Comparison of ENCODE assay signal across 1 cellular context in the genomic region with DNA sequence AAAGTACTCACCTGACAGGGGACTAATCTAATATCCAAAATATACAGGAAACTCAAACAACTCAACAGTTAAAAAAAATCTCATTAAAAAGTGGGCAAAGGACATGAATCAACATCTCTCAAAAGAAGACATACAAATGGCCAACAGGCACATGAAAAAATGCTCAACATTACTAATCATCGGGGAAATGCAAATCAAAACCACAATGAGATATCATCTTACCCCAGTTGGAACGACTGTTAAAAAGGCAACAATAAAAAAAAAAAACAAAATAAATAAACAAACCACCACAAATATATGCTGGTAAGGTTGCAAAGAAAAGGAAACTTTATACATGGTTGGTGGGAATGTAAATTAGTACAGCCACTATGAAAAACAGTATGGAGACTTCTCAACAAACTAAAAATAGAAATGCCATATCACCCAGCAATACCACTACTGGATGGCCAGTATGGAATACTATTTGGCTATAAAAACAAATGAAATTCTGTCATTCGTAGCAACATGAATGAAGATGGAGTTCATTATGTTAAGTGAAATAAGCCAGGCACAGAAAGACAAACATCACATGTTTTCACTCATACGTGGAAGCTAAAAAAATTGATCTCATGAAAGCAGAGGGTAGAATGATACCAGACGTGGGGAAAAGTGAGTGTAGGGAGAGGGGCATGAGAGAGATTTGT.
TF ChIP-seq lines count a peak whose summit lies in the region.

No MANE protein-coding gene starts in this region.

TF ChIP-seq in HEK293, 187 proteins besides CTCF, POLR2A, EP300 and RAD21 (continued from another document):
- TF ChIP-seq ZNF10 (tag by site-specific recombination; IDR thresholded peaks at IDR 0.05) (no peak), ZBTB17 (tag by site-specific recombination; IDR thresholded peaks at IDR 0.05) (peak; percentile 24; the same call in 1 of the 2 replicates), BCL6B (tag by site-specific recombination; IDR thresholded peaks at IDR 0.05) (no peak), ZNF433 (tag by site-specific recombination; IDR thresholded peaks at IDR 0.05; ENCODE audit: low read depth) (no peak), ZNF843 (tag by site-specific recombination; IDR thresholded peaks at IDR 0.05) (peak; percentile 52; the same call in 1 of the 2 replicates), ZNF350 (tag by site-specific recombination; IDR thresholded peaks at IDR 0.05) (no peak), ZNF2 (tag by site-specific recombination; IDR thresholded peaks at IDR 0.05) (no peak), REPIN1 (tag by site-specific recombination; IDR thresholded peaks at IDR 0.05; ENCODE audit: low read depth) (no peak), ZNF391 (tag by site-specific recombination; IDR thresholded peaks at IDR 0.05; ENCODE audit: borderline replicate concordance, low read depth) (no peak), PRDM2 (tag by site-specific recombination; IDR thresholded peaks at IDR 0.05; ENCODE audit: borderline replicate concordance) (no peak), FEZF1 (tag by site-specific recombination; IDR thresholded peaks at IDR 0.05) (peak; percentile 94), BCL11A (tag by site-specific recombination; IDR thresholded peaks at IDR 0.05; ENCODE audit: low read depth) (peak; percentile 81), ZNF623 (tag by site-specific recombination; IDR thresholded peaks at IDR 0.05) (no peak), ZNF335 (tag by site-specific recombination; conservative IDR thresholded peaks at IDR 0.05) (peak; percentile 33), ZNF221 (tag by site-specific recombination; IDR thresholded peaks at IDR 0.05; ENCODE audit: borderline replicate concordance) (no peak)
- TF ChIP-seq, protein P1, sequence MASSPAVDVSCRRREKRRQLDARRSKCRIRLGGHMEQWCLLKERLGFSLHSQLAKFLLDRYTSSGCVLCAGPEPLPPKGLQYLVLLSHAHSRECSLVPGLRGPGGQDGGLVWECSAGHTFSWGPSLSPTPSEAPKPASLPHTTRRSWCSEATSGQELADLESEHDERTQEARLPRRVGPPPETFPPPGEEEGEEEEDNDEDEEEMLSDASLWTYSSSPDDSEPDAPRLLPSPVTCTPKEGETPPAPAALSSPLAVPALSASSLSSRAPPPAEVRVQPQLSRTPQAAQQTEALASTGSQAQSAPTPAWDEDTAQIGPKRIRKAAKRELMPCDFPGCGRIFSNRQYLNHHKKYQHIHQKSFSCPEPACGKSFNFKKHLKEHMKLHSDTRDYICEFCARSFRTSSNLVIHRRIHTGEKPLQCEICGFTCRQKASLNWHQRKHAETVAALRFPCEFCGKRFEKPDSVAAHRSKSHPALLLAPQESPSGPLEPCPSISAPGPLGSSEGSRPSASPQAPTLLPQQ (tag by site-specific recombination; IDR thresholded peaks at IDR 0.05): peak; percentile 45; the same call in 1 of the 2 replicates
- TF ChIP-seq, protein P2, sequence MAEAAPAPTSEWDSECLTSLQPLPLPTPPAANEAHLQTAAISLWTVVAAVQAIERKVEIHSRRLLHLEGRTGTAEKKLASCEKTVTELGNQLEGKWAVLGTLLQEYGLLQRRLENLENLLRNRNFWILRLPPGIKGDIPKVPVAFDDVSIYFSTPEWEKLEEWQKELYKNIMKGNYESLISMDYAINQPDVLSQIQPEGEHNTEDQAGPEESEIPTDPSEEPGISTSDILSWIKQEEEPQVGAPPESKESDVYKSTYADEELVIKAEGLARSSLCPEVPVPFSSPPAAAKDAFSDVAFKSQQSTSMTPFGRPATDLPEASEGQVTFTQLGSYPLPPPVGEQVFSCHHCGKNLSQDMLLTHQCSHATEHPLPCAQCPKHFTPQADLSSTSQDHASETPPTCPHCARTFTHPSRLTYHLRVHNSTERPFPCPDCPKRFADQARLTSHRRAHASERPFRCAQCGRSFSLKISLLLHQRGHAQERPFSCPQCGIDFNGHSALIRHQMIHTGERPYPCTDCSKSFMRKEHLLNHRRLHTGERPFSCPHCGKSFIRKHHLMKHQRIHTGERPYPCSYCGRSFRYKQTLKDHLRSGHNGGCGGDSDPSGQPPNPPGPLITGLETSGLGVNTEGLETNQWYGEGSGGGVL (tag by site-specific recombination; IDR thresholded peaks at IDR 0.05): 0 out of 2 replicates have a peak, but pooled peaks have one; percentile 6
- TF ChIP-seq, protein P3, sequence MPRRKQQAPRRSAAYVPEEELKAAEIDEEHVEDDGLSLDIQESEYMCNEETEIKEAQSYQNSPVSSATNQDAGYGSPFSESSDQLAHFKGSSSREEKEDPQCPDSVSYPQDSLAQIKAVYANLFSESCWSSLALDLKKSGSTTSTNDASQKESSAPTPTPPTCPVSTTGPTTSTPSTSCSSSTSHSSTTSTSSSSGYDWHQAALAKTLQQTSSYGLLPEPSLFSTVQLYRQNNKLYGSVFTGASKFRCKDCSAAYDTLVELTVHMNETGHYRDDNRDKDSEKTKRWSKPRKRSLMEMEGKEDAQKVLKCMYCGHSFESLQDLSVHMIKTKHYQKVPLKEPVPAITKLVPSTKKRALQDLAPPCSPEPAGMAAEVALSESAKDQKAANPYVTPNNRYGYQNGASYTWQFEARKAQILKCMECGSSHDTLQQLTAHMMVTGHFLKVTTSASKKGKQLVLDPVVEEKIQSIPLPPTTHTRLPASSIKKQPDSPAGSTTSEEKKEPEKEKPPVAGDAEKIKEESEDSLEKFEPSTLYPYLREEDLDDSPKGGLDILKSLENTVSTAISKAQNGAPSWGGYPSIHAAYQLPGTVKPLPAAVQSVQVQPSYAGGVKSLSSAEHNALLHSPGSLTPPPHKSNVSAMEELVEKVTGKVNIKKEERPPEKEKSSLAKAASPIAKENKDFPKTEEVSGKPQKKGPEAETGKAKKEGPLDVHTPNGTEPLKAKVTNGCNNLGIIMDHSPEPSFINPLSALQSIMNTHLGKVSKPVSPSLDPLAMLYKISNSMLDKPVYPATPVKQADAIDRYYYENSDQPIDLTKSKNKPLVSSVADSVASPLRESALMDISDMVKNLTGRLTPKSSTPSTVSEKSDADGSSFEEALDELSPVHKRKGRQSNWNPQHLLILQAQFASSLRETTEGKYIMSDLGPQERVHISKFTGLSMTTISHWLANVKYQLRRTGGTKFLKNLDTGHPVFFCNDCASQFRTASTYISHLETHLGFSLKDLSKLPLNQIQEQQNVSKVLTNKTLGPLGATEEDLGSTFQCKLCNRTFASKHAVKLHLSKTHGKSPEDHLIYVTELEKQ (tag by site-specific recombination; IDR thresholded peaks at IDR 0.05; ENCODE audit: borderline replicate concordance): 0 out of 2 replicates have a peak, but pooled peaks have one; percentile 43
